ENCODE assay signal across 8 cellular contexts in genomic region chr4:184648220-184649025, GRCh38. TPM values are rescaled to one million over a fixed set of nuclear protein-coding genes. Genes with fewer than 3 reads are reported as not detected.
A peak's percentile ranks its signal among the peaks of the same experiment; 100 is the strongest.
DNase-seq lines count a peak whose midpoint lies in the region; ATAC-seq and TF ChIP-seq lines count a peak whose summit lies in the region.

No MANE protein-coding gene starts in this region.

- intact Hi-C loops in left ventricle myocardium inferior (cut with micrococcal nuclease): no loop called here
- intact Hi-C loops in posterior vena cava (cut with DNase I): loop anchor here in 1 of 2 donors (10.0 kb wide), 1 partner anchor 176 kb away; the partner anchor contains the start of gene ACSL1

- H3K36me3 ChIP-seq in left ventricle myocardium inferior: no peaks in the 10 kb centered on the region

- ATAC-seq in HG03175 (IDR thresholded peaks at IDR 0.05; ENCODE audit: unreplicated experiment) (peak; percentile 28), SK-N-SH treated with all-trans-retinoic acid at 6 μM for 48 hours (peak; percentile 40)

- peaks cover 71% of the 10 kb centered on the region for H3K4me1 ChIP-seq in left ventricle myocardium inferior

- TF ChIP-seq CTCF in left ventricle myocardium inferior (IDR thresholded peaks at IDR 0.05; ENCODE audit: borderline replicate concordance): no peak

- DNase-seq in AG20443 (ENCODE audit: low spot score) (peak; percentile 66), amniotic epithelial cell (ENCODE audit: low read depth) (peak; percentile 38), left ventricle myocardium inferior (peak; percentile 74), posterior vena cava (ENCODE audit: low spot score) (peak; percentile 92), NCI-H128 (lab: John Stamatoyannopoulos, UW; ENCODE audit: unreplicated experiment) (no peak)

- H3K27me3 ChIP-seq in left ventricle myocardium inferior (ENCODE audit: low read depth): no peaks in the 10 kb centered on the region

- H3K27ac ChIP-seq in left ventricle myocardium inferior (replicated peaks): peak overlapping the region; percentile 98

- peak overlapping the region; percentile 86 for H3K4me3 ChIP-seq in left ventricle myocardium inferior

- in situ Hi-C loops in GM18951 (cut with MboI; ENCODE audit: low sequenced_read_pairs, unreplicated experiment): no loop called here

- no peaks in the 10 kb centered on the region for H3K9me3 ChIP-seq in left ventricle myocardium inferior (replicated peaks)

- peak; percentile 10 for TF ChIP-seq POLR2A in GM18951 (IDR thresholded peaks at IDR 0.05; ENCODE audit: extremely low read depth, insufficient read depth, insufficient read length)

TF ChIP-seq in SK-N-SH treated with all-trans-retinoic acid at 6 μM for 48 hours, 23 proteins besides CTCF, POLR2A, EP300 and RAD21:
- no peak for TF ChIP-seq RARB (CRISPR knock-in tag; IDR thresholded peaks at IDR 0.05)
- TF ChIP-seq ZNF565 (CRISPR knock-in tag; conservative IDR thresholded peaks at IDR 0.05; ENCODE audit: low read depth): no peak
- no peak for TF ChIP-seq ISL1 (CRISPR knock-in tag; IDR thresholded peaks at IDR 0.05)
- no peak for TF ChIP-seq CSRNP3 (CRISPR knock-in tag; IDR thresholded peaks at IDR 0.05)
- TF ChIP-seq TSHZ2 (CRISPR knock-in tag; IDR thresholded peaks at IDR 0.05): no peak
- no peak for TF ChIP-seq OSR1 (CRISPR knock-in tag; IDR thresholded peaks at IDR 0.05)
- no peak for TF ChIP-seq ZC3H10 (CRISPR knock-in tag; IDR thresholded peaks at IDR 0.05)
- TF ChIP-seq ZFP30 (CRISPR knock-in tag; IDR thresholded peaks at IDR 0.05): no peak
- TF ChIP-seq SNAI2 (CRISPR knock-in tag; IDR thresholded peaks at IDR 0.05): no peak
- TF ChIP-seq ZNF8 (CRISPR knock-in tag; IDR thresholded peaks at IDR 0.05): no peak
TF ChIP-seq in SK-N-SH treated with all-trans-retinoic acid at 6 μM for 48 hours: peak in this region for 0.

RNA-seq across cellular contexts. Expression of gene CASP3, which starts 0.8 kb away (rescaled TPM):
- total RNA-seq in left ventricle myocardium inferior: 12.1 TPM
- 10 to 100 TPM; 16.8 to 17.1 TPM for total RNA-seq in posterior vena cava

RNA-seq across cellular contexts. Expression of gene PRIMPOL, which starts 1.1 kb away (rescaled TPM):
- total RNA-seq in left ventricle myocardium inferior: 10.6 TPM
- 10 to 100 TPM; 18.1 to 18.8 TPM for total RNA-seq in posterior vena cava
